ENCODE assay signal across 1 cellular context in the genomic region with DNA sequence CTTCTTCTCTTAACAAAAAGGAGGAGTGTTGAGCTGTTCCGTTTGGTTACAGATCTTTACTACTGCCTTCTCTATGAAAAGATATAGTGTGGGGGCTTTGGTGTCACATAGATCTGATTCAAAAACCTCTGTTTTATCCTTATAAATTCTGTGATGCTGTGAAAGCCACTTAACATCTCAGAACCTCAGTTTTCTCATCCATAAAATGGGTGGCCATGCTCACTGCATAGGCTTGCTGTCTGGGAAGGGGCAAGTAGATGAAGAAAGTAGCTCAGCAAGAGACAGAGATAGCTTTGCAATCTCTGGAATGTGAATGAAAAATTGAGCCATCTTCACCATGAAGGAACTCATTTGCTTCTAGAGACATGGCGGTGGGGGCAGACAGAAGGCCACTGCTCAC.
TF ChIP-seq lines count a peak whose summit lies in the region.

No MANE protein-coding gene starts in this region.

TF ChIP-seq in IMR-90, 13 proteins besides CTCF, POLR2A, EP300 and RAD21:
- TF ChIP-seq NFE2L2 (IDR thresholded peaks at IDR 0.05; ENCODE audit: low read depth, low read length): no peak
- TF ChIP-seq CEBPB (IDR thresholded peaks at IDR 0.05; ENCODE audit: low read depth, low read length): no peak
- TF ChIP-seq, protein P1, sequence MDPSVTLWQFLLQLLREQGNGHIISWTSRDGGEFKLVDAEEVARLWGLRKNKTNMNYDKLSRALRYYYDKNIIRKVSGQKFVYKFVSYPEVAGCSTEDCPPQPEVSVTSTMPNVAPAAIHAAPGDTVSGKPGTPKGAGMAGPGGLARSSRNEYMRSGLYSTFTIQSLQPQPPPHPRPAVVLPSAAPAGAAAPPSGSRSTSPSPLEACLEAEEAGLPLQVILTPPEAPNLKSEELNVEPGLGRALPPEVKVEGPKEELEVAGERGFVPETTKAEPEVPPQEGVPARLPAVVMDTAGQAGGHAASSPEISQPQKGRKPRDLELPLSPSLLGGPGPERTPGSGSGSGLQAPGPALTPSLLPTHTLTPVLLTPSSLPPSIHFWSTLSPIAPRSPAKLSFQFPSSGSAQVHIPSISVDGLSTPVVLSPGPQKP (IDR thresholded peaks at IDR 0.05; ENCODE audit: borderline replicate concordance, low read depth, low read length): no peak
- no peak for TF ChIP-seq BHLHE40 (IDR thresholded peaks at IDR 0.05; ENCODE audit: low read depth, low read length)
- TF ChIP-seq MXI1 (IDR thresholded peaks at IDR 0.05; ENCODE audit: borderline replicate concordance, low read depth, low read length): no peak
- TF ChIP-seq, protein P2, sequence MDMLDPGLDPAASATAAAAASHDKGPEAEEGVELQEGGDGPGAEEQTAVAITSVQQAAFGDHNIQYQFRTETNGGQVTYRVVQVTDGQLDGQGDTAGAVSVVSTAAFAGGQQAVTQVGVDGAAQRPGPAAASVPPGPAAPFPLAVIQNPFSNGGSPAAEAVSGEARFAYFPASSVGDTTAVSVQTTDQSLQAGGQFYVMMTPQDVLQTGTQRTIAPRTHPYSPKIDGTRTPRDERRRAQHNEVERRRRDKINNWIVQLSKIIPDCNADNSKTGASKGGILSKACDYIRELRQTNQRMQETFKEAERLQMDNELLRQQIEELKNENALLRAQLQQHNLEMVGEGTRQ (IDR thresholded peaks at IDR 0.05; ENCODE audit: low read depth, low read length): no peak
- TF ChIP-seq RFX5 (IDR thresholded peaks at IDR 0.05; ENCODE audit: low read depth, low read length): no peak
- no peak for TF ChIP-seq MAZ (IDR thresholded peaks at IDR 0.05; ENCODE audit: borderline replicate concordance, low read depth, low read length)
